23 cellular contexts compared by ENCODE assay signal in the genomic region with DNA sequence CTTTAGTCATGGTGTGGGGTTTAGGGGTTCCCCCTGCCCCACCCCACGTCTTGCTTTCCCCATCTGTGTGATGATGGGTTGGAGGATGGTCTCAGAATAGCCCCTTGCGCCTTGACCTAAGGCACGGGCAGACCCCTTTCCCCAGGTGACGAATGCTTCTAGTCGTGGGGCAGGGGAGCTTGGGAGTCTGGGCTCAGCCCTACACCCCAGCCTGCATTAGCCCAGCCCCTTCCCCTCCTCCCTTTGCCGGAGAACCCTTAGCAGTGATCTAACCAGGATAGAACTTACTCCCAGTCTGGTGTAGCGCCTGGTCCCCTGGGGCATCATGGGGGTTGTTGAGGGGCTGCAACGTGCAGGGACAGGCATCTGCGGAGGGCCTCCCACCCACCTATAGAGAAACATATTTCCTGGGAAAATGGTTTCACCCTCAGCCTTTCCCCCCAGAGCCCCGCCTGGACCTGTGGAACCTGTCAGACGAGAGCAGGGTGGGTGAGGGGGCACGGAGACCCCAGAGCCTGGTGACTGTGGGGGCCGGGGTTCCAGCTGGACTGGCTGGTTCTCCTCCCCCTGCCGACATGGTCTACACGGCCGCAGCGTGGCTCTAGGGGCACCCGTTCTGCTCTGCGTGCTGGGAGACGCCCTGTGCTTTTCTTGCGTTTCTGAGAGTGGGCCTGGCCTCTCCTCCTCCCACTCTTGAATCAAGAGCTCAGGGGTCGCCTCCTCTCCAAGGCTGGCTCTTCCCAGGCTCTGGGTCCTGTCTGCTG. TPM values are rescaled to one million over a fixed set of nuclear protein-coding genes. Genes with fewer than 3 reads are reported as not detected.
DNase-seq lines count a peak whose midpoint lies in the region; ATAC-seq and TF ChIP-seq lines count a peak whose summit lies in the region.
"Had no signal": no experiment of that assay in that cellular context is flagged by ENCODE, and none has a peak within 500 bp of the region (broad histone marks: within the 10 kb centered on the region; RNA-seq: fewer than 3 reads in every experiment).

No MANE protein-coding gene starts in this region.

- H3K27me3 ChIP-seq in skeletal muscle tissue (ENCODE audit: control insufficient read depth in 3 of 3, insufficient read depth in 3 of 3, low read length in 3 of 3) = peaks cover 0 to 4% (median 0%) of the 10 kb centered on the region in 3 donors
- H3K27me3 ChIP-seq in lower lobe of right lung (ENCODE audit: low read depth) = peaks cover 20% of the 10 kb centered on the region

- TF ChIP-seq CTCF in HEK293 (tag by site-specific recombination; IDR thresholded peaks at IDR 0.05) (no peak), mesothelial cell of epicardium (IDR thresholded peaks at IDR 0.05; ENCODE audit: unreplicated experiment) (no peak), lower lobe of right lung (IDR thresholded peaks at IDR 0.05) (no peak)

- H3K27ac ChIP-seq in HEK293 (ENCODE audit: extremely low read depth, low read depth, low read length) (no peak overlapping the region), skeletal muscle tissue (ENCODE audit: low read depth, low read length) (peak overlapping the region; percentile 91), lower lobe of right lung (no peak overlapping the region)
- H3K27ac ChIP-seq: 22Rv1, KMS-11, Peyer's patch, SJCRH30 had no signal

- peaks cover 81% of the 10 kb centered on the region for H3K4me1 Mint-ChIP-seq in mesothelial cell of epicardium
- H3K4me1 Mint-ChIP-seq: CD14-positive monocyte had no signal

- H3K9me3 ChIP-seq in HEK293 (ENCODE audit: control insufficient read depth, insufficient read depth, low read depth, low read length) (no peaks in the 10 kb centered on the region), skeletal muscle tissue (ENCODE audit: control insufficient read depth in 3 of 3, low read length in 3 of 3) (no peaks in the 10 kb centered on the region), lower lobe of right lung (no peaks in the 10 kb centered on the region)
- H3K9me3 ChIP-seq: Peyer's patch, SJCRH30 had no signal

- H3K4me1 ChIP-seq in HEK293 (ENCODE audit: control insufficient read depth, insufficient read depth, low read length) (peaks cover 2% of the 10 kb centered on the region; the same call in 1 of the 2 replicates), skeletal muscle tissue (ENCODE audit: control insufficient read depth in 3 of 3, insufficient read depth in 3 of 3, low read length in 3 of 3) (peaks cover 62 to 84% (median 84%) of the 10 kb centered on the region in 3 donors), lower lobe of right lung (peaks cover 5% of the 10 kb centered on the region)
- H3K4me1 ChIP-seq: SJCRH30 had no signal

- H3K4me3 ChIP-seq in HEK293 (ENCODE audit: low read depth, low read length) (no peak overlapping the region), skeletal muscle tissue (ENCODE audit: low read length in 3 of 3) (peak overlapping the region in 1 of 3 donors; percentile 13), lower lobe of right lung (no peak overlapping the region)
- H3K4me3 ChIP-seq: GM23338, Peyer's patch, SJCRH30 had no signal

- peak overlapping the region; percentile 89 for H3K4me3 Mint-ChIP-seq in mesothelial cell of epicardium
- H3K4me3 Mint-ChIP-seq: GM23338 had no signal

- no peaks in the 10 kb centered on the region for H3K27me3 Mint-ChIP-seq in mesothelial cell of epicardium (ENCODE audit: low read depth)

- H3K9ac ChIP-seq in skeletal muscle tissue (ENCODE audit: low read depth in 1 of 3, low read length in 3 of 3) = peak overlapping the region in 1 of 3 donors; percentile 3
- H3K9ac ChIP-seq: KMS-11 had no signal

- DNase-seq in Right ventricle myocardium superior = peak; percentile 37
- DNase-seq in left cardiac atrium = no peak
- DNase-seq in mesothelial cell of epicardium (ENCODE audit: low spot score in 2 of 2, unreplicated experiment in 2 of 2) = no peak
- no peak for DNase-seq in lower lobe of right lung
- DNase-seq: EL, GF-D8, IMR-90, NCI-H1694, NCI-H2081, NCI-H2171 treated with DMSO at 0.1 percent for 48 hours, NCI-H524 treated with DMSO at 0.1 percent for 48 hours, NCI-H82, Peyer's patch, SJCRH30 had no signal

- no peak for ATAC-seq in Right ventricle myocardium superior (ENCODE audit: poor library complexity)
- no peak for ATAC-seq in left cardiac atrium
- no peak for ATAC-seq in GM21825 (IDR thresholded peaks at IDR 0.05; ENCODE audit: unreplicated experiment)
- no peak for ATAC-seq in HG03196 (IDR thresholded peaks at IDR 0.05; ENCODE audit: unreplicated experiment)
- ATAC-seq in lower lobe of right lung = no peak
- ATAC-seq: GM23338 had no signal

- no peaks in the 10 kb centered on the region for H3K36me3 ChIP-seq in HEK293 (ENCODE audit: control insufficient read depth in 2 of 2, insufficient read depth in 1 of 2, low read length in 2 of 2)
- H3K36me3 ChIP-seq in skeletal muscle tissue (ENCODE audit: control insufficient read depth in 3 of 3, insufficient read depth in 3 of 3, low read length in 3 of 3) = peaks cover 3 to 7% (median 4%) of the 10 kb centered on the region in 3 donors
- H3K36me3 ChIP-seq in lower lobe of right lung = no peaks in the 10 kb centered on the region
- H3K36me3 ChIP-seq: Peyer's patch, SJCRH30 had no signal

- CTCF ChIA-PET in HEK293 (lab: Yijun Ruan, JAX) = interaction anchor here (0.6 to 7.8 kb wide), 3 partner anchors 22 to 354 kb away, joined by 3 to 58 read pairs (median 4); no protein-coding TSS in a partner anchor

- intact Hi-C loops in Right ventricle myocardium superior (cut with DNase I) = no loop called here
- intact Hi-C loops in left cardiac atrium (cut with DNase I) = no loop called here
- intact Hi-C loops in lower lobe of right lung (cut with DNase I) = no loop called here

- no peaks in the 10 kb centered on the region for H3K36me3 Mint-ChIP-seq in mesothelial cell of epicardium

- POLR2A ChIA-PET in HEK293 (lab: Yijun Ruan, JAX) = no interaction called here

- H3K9me3 Mint-ChIP-seq in mesothelial cell of epicardium = no peaks in the 10 kb centered on the region
- H3K9me3 Mint-ChIP-seq: GM23338 had no signal

- peak overlapping the region; percentile 94 for H3K27ac Mint-ChIP-seq in mesothelial cell of epicardium
- H3K27ac Mint-ChIP-seq: GM23338 had no signal

TF ChIP-seq in HEK293, 187 proteins besides CTCF, POLR2A, EP300 and RAD21:
- TF ChIP-seq EGR2 (tag by site-specific recombination; IDR thresholded peaks at IDR 0.05; ENCODE audit: low read depth) = 0 out of 2 replicates have a peak, but pooled peaks have one; percentile 6
- TF ChIP-seq ZFP3 (tag by site-specific recombination; IDR thresholded peaks at IDR 0.05; ENCODE audit: low read depth) = no peak
- TF ChIP-seq, protein P1, sequence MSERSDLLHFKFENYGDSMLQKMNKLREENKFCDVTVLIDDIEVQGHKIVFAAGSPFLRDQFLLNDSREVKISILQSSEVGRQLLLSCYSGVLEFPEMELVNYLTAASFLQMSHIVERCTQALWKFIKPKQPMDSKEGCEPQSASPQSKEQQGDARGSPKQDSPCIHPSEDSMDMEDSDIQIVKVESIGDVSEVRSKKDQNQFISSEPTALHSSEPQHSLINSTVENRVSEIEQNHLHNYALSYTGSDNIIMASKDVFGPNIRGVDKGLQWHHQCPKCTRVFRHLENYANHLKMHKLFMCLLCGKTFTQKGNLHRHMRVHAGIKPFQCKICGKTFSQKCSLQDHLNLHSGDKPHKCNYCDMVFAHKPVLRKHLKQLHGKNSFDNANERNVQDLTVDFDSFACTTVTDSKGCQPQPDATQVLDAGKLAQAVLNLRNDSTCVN (tag by site-specific recombination; optimal IDR thresholded peaks at IDR 0.05) = no peak
- TF ChIP-seq ZFHX2 (tag by site-specific recombination; conservative IDR thresholded peaks at IDR 0.05) = peak; percentile 18; the same call in 1 of the 2 replicates

RNA-seq across cellular contexts. Expression of a gene that starts 4.7 kb away (rescaled TPM):
- total RNA-seq in Right ventricle myocardium superior (40.4 TPM), left cardiac atrium (10 to 100 TPM; 13.2 to 13.3 TPM), mesothelial cell of epicardium (64.8 to 68.2 TPM (median 65.7 TPM) in 3 replicates), skeletal muscle tissue (74.1 TPM), lower lobe of right lung (6.4 TPM)
- total RNA-seq: IMR-90, OCI-LY7, SJCRH30 had no signal

RNA-seq across cellular contexts. Expression of a gene that starts 28.7 kb away (rescaled TPM):
- not detected for total RNA-seq in Right ventricle myocardium superior
- total RNA-seq in left cardiac atrium = not detected
- total RNA-seq in mesothelial cell of epicardium = 0.09 to 0.27 TPM (median 0.22 TPM) in 3 replicates
- not detected for total RNA-seq in skeletal muscle tissue
- 3.7 TPM for total RNA-seq in lower lobe of right lung
- total RNA-seq: IMR-90, OCI-LY7, SJCRH30 had no signal

RNA-seq across cellular contexts. Expression of a gene that starts 33.9 kb away (rescaled TPM):
- total RNA-seq in Right ventricle myocardium superior (18.8 TPM), left cardiac atrium (10 to 100 TPM; 17.6 to 34.9 TPM), mesothelial cell of epicardium (69.5 to 74.6 TPM (median 73.5 TPM) in 3 replicates), skeletal muscle tissue (30.3 TPM), lower lobe of right lung (38.8 TPM)

RNA-seq across cellular contexts. Expression of a gene that starts 52.4 kb away (rescaled TPM):
- total RNA-seq in Right ventricle myocardium superior (not detected), left cardiac atrium (10 to 100 TPM in 1 of 2 donors, 1 to 10 TPM in 1; 4.7 to 11.7 TPM), mesothelial cell of epicardium (0.18 to 0.45 TPM (median 0.36 TPM) in 3 replicates), skeletal muscle tissue (0.52 TPM), lower lobe of right lung (6.1 TPM)
- total RNA-seq: IMR-90, Peyer's patch had no signal
